In genomic region chr9:39665020-39665419, GRCh38 we compare ENCODE assay signal across 6 cellular contexts.
DNase-seq lines count a peak whose midpoint lies in the region; ATAC-seq, FAIRE-seq and TF ChIP-seq lines count a peak whose summit lies in the region.
"Not testable (repeated sequence)": the region's sequence is repeated elsewhere in the genome, so short reads cannot be mapped to it uniquely, and the experiment has no call there.

No MANE protein-coding gene starts in this region.

- H3K27me3 ChIP-seq in PC-3 (ENCODE audit: low read length); GM12878 (replicated peaks in 1 of 2; ENCODE audit: control insufficient read depth in 2 of 2, insufficient read depth in 2 of 2, low read length in 1 of 2); upper lobe of right lung: not testable (repeated sequence)

- H3K4me2 ChIP-seq in PC-3 (ENCODE audit: low read length); GM12878 (ENCODE audit: control insufficient read depth, insufficient read depth): not testable (repeated sequence)

- TF ChIP-seq CTCF in PC-3 (conservative IDR thresholded peaks at IDR 0.05; ENCODE audit: low read depth, low read length); GM12878 (IDR thresholded peaks at IDR 0.05 in 2 of 3, conservative IDR thresholded peaks at IDR 0.05 in 1 of 3; ENCODE audit: control insufficient read depth in 2 of 3, extremely low read depth in 1 of 3, insufficient read depth in 1 of 3, low read depth in 3 of 3, low read length in 3 of 3); mucosa of descending colon (IDR thresholded peaks at IDR 0.05); upper lobe of right lung (IDR thresholded peaks at IDR 0.05): not testable (repeated sequence)

- BruUV-seq in PC-3 (replicated peaks; lab: Mats Ljungman, UMichigan); GM12878 (replicated peaks; lab: Mats Ljungman, UMichigan): not testable (repeated sequence)

- H3K4me3 ChIP-seq in PC-3 (ENCODE audit: low read length); GM12878; mucosa of descending colon; upper lobe of right lung: not testable (repeated sequence)

- RAD21 ChIA-PET in GM12878 (lab: Charles Lee; ENCODE audit: unreplicated experiment): not testable (repeated sequence)

- CTCF ChIA-PET in PC-3 (lab: Charles Lee); GM12878 (lab: Yijun Ruan, JAX): not testable (repeated sequence)

- H3K4me1 ChIP-seq in PC-3 (ENCODE audit: insufficient read depth, low read length); GM12878 (ENCODE audit: control insufficient read depth, insufficient read depth, low read length); mucosa of descending colon (ENCODE audit: low read depth); upper lobe of right lung: not testable (repeated sequence)

- ATAC-seq in GM21723 (IDR thresholded peaks at IDR 0.05; ENCODE audit: unreplicated experiment): peak; percentile 13
- ATAC-seq in PC-3: peak; percentile 81
- ATAC-seq in GM12878: peak; percentile 17
- peak; percentile 94 for ATAC-seq in esophagus mucosa
- ATAC-seq in mucosa of descending colon: peak; percentile 40
- ATAC-seq in upper lobe of right lung: not testable (repeated sequence)

- 77% methylated on average over 4 of the region's 7 CpGs for WGBS in GM12878 (ENCODE audit: insufficient coverage, insufficient replicate concordance, low lambda C conversion rate, missing lambda C conversion rate)

- not testable (repeated sequence) for H3K27ac ChIP-seq in PC-3 (ENCODE audit: low read length); GM12878 (ENCODE audit: control insufficient read depth, insufficient read depth); upper lobe of right lung

- H3K9me2 ChIP-seq in PC-3 (replicated peaks; ENCODE audit: low read length): not testable (repeated sequence)

- H4K20me1 ChIP-seq in PC-3 (ENCODE audit: low read length); GM12878 (ENCODE audit: control insufficient read depth, insufficient read depth): not testable (repeated sequence)

- H3K79me2 ChIP-seq in PC-3 (ENCODE audit: low read length); GM12878 (ENCODE audit: control insufficient read depth, insufficient read depth, low read length): not testable (repeated sequence)

- SMC1A ChIA-PET in GM12878 (lab: Charles Lee; ENCODE audit: uncharacterized antibody, unreplicated experiment): not testable (repeated sequence)

- not testable (repeated sequence) for H3K9ac ChIP-seq in PC-3 (ENCODE audit: low read length); GM12878 (ENCODE audit: control insufficient read depth, insufficient read depth, low read length)

- in situ Hi-C loops in GM12878 (cut with MboI): not testable (repeated sequence)

- POLR2A ChIA-PET in PC-3 (lab: Charles Lee; ENCODE audit: unreplicated experiment); GM12878 (lab: Charles Lee): not testable (repeated sequence)

- TF ChIP-seq RAD21 in GM12878 (IDR thresholded peaks at IDR 0.05; ENCODE audit: insufficient read depth, low read depth, low read length): not testable (repeated sequence)

- intact Hi-C loops in PC-3 (cut with micrococcal nuclease); GM12878 (cut with micrococcal nuclease; ENCODE audit: unreplicated experiment); mucosa of descending colon (cut with DNase I, micrococcal nuclease); upper lobe of right lung (cut with DNase I): not testable (repeated sequence)

- FAIRE-seq in GM12878 (lab: Jason Lieb, UNC): not testable (repeated sequence)

- not testable (repeated sequence) for TF ChIP-seq EP300 in GM12878 (IDR thresholded peaks at IDR 0.05; ENCODE audit: borderline replicate concordance in 1 of 2, control insufficient read depth in 1 of 2, low read depth in 2 of 2, low read length in 2 of 2)

- not testable (repeated sequence) for H3F3A ChIP-seq in PC-3 (ENCODE audit: low read length, unreplicated experiment)

- not testable (repeated sequence) for TF ChIP-seq POLR2A in GM12878 (IDR thresholded peaks at IDR 0.05; ENCODE audit: low read depth, low read length)

- DNase-seq in PC-3; GM12878 (ENCODE audit: low read depth, low spot score); mucosa of descending colon: not testable (repeated sequence)
- DNase-seq in upper lobe of right lung: peak; percentile 1

- H2AFZ ChIP-seq in PC-3 (ENCODE audit: low read length); GM12878 (ENCODE audit: control insufficient read depth, low read depth, low read length): not testable (repeated sequence)

- not testable (repeated sequence) for H3K9me3 ChIP-seq in PC-3 (ENCODE audit: low read length); GM12878 (replicated peaks; ENCODE audit: control insufficient read depth, insufficient read depth, low read length); mucosa of descending colon; upper lobe of right lung

- not testable (repeated sequence) for H3K36me3 ChIP-seq in PC-3 (ENCODE audit: low read depth, low read length); GM12878 (ENCODE audit: control insufficient read depth in 2 of 2, insufficient read depth in 2 of 2, low read length in 1 of 2); mucosa of descending colon (ENCODE audit: low read depth); upper lobe of right lung
